8 cellular contexts compared by ENCODE assay signal in the genomic region with DNA sequence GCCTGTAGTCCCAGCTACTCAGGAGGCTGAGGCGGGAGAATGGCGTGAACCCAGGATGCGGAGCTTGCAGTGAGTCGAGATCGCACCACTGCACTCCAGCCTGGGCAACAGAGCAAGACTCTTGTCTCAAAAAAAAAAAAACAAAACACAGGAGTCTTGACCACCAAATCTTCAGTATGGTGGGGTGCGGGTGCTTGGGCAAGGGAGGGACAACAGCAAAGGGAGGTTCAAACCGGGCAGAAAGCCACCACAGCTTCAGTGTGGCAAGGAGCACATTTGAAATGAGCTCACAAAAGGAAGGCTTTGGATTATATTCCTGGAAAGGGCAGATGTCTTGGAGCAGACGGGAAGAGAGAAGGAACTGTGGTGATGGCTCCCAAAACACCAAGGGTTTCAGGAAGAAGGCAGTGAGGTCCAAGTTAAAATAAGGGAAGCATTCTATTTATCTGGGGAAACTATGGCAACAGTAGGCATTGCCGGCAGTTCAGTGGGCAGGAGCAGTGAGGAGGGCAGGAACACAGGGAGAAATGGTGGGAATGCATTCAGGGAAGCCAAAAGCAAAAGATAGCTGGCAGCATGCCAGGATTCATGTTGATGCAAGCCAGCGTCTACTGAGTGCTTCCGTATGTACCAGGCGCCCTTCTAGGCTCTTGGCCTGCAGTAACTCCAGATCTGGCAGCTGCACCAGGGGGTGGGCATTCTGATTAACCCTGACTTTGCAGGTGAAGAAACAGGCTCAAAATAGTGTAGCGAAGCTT. TPM values are rescaled to one million over a fixed set of nuclear protein-coding genes. Genes with fewer than 3 reads are reported as not detected.
DNase-seq lines count a peak whose midpoint lies in the region; ATAC-seq and TF ChIP-seq lines count a peak whose summit lies in the region.

No MANE protein-coding gene starts in this region.

- DNase-seq in activated naive CD4-positive, alpha-beta T cell treated with anti-CD3 and anti-CD28 coated beads for 36 hours, result no peak
- DNase-seq in activated naive CD4-positive, alpha-beta T cell treated with anti-CD3 and anti-CD28 coated beads, Interleukin-2, amount 50 U/mL, for 16 hours, result no peak
- DNase-seq in SK-N-DZ (ENCODE audit: low spot score) (peak; percentile 30), epithelial cell of proximal tubule (ENCODE audit: low read depth) (peak; percentile 66), natural killer cell (no peak), OCI-M2 (lab: John Stamatoyannopoulos, UW; ENCODE audit: unreplicated experiment) (no peak), LoVo (ENCODE audit: low spot score) (no peak)

- TF ChIP-seq CTCF in epithelial cell of proximal tubule (conservative IDR thresholded peaks at IDR 0.05; ENCODE audit: low read depth, low read length) (no peak), natural killer cell (IDR thresholded peaks at IDR 0.05) (no peak)

- intact Hi-C loops in activated naive CD4-positive, alpha-beta T cell treated with anti-CD3 and anti-CD28 coated beads for 36 hours (cut with micrococcal nuclease), result loop anchor here (1.0 to 2.0 kb wide), 2 partner anchors 40 to 73 kb away; no protein-coding TSS in a partner anchor
- intact Hi-C loops in natural killer cell (cut with micrococcal nuclease), result loop anchor here (1.0 to 5.0 kb wide), 2 partner anchors 34 to 51 kb away; a partner anchor contains a TSS

- no peak overlapping the region for H3K4me3 ChIP-seq in epithelial cell of proximal tubule (ENCODE audit: low read depth, low read length)

- no peaks in the 10 kb centered on the region for H3K27me3 Mint-ChIP-seq in activated naive CD4-positive, alpha-beta T cell treated with anti-CD3 and anti-CD28 coated beads for 36 hours (ENCODE audit: low read depth)
- no peaks in the 10 kb centered on the region for H3K27me3 Mint-ChIP-seq in natural killer cell (ENCODE audit: low read depth in 2 of 2)

- peaks cover 40% of the 10 kb centered on the region for H3K4me1 Mint-ChIP-seq in activated naive CD4-positive, alpha-beta T cell treated with anti-CD3 and anti-CD28 coated beads for 36 hours (ENCODE audit: low read depth)
- peaks cover 56 to 78% of the 10 kb centered on the region in 2 donors for H3K4me1 Mint-ChIP-seq in natural killer cell

- H3K36me3 Mint-ChIP-seq in activated naive CD4-positive, alpha-beta T cell treated with anti-CD3 and anti-CD28 coated beads for 36 hours (ENCODE audit: low read depth), result peaks cover 27% of the 10 kb centered on the region
- H3K36me3 Mint-ChIP-seq in natural killer cell, result no peaks in the 10 kb centered on the region

- H3K9me3 Mint-ChIP-seq in activated naive CD4-positive, alpha-beta T cell treated with anti-CD3 and anti-CD28 coated beads for 36 hours, result no peaks in the 10 kb centered on the region
- no peaks in the 10 kb centered on the region for H3K9me3 Mint-ChIP-seq in natural killer cell

- H3K27ac Mint-ChIP-seq in activated naive CD4-positive, alpha-beta T cell treated with anti-CD3 and anti-CD28 coated beads for 36 hours, result peak overlapping the region; percentile 50
- H3K27ac Mint-ChIP-seq in natural killer cell, result peak overlapping the region; percentile 99 to 100

- ATAC-seq in natural killer cell (peak; percentile 45 to 63 (median 54)), GM18867 (IDR thresholded peaks at IDR 0.05; ENCODE audit: unreplicated experiment) (no peak)

- CTCF ChIA-PET in activated naive CD4-positive, alpha-beta T cell treated with anti-CD3 and anti-CD28 coated beads for 36 hours (lab: Charles Lee), result interaction anchor here (1.0 to 2.0 kb wide), 4 partner anchors 11 to 130 kb away, joined by 3 to 5 read pairs (median 3); no protein-coding TSS in a partner anchor

- H3K4me3 Mint-ChIP-seq in activated naive CD4-positive, alpha-beta T cell treated with anti-CD3 and anti-CD28 coated beads for 36 hours, result no peak overlapping the region
- peak overlapping the region; percentile 80 for H3K4me3 Mint-ChIP-seq in natural killer cell

RNA-seq across cellular contexts. Expression of a gene that starts 51.0 kb away (rescaled TPM):
- 100 to 1,000 TPM; 296 to 297 TPM for total RNA-seq in activated naive CD4-positive, alpha-beta T cell treated with anti-CD3 and anti-CD28 coated beads for 36 hours
- polyA plus RNA-seq in SK-N-DZ (2014; cell fraction: cytosol; rRNA removed), result 182 and 202 TPM in 2 replicates
- polyA plus RNA-seq in SK-N-DZ (2014; cell fraction: nucleus; rRNA removed), result 676 and 919 TPM in 2 replicates
- total RNA-seq in epithelial cell of proximal tubule, result 95.4 and 151 TPM in 2 replicates
- 1,000 to 10,000 TPM; 1,327 to 1,669 (median 1,634) TPM for total RNA-seq in natural killer cell

Comparison
In these comparisons a context has a peak if more than half of its experiments do, and no peak if none do; other contexts are left out.
1. DNase-seq: peak in SK-N-DZ (single experiment) and epithelial cell of proximal tubule (single experiment); none in activated naive CD4-positive, alpha-beta T cell treated with anti-CD3 and anti-CD28 coated beads for 36 hours (single experiment), activated naive CD4-positive, alpha-beta T cell treated with anti-CD3 and anti-CD28 coated beads, Interleukin-2, amount 50 U/mL, for 16 hours (single experiment), natural killer cell (single experiment), OCI-M2 (single experiment) and LoVo (single experiment).